In the genomic region with DNA sequence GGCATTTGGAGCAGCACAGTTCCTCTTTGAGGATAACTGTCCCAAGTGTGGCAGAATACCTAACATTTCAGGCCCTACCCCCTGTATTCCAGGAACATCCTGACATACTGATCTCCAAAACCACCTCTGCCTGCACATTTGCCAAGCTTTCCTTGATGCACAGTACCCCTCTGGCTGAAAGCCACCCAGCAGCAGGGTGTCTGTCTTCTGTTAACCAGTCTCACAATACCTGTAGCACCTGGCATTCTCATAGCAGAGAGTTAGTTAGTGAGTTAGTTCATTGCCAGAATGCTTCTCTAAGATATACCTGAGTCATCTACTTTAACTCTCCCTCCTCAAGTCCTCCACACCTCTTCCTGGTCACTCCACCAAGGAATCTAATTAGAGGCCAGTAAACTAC, we compare ENCODE assay signal across 22 cellular contexts. TPM values are rescaled to one million over a fixed set of nuclear protein-coding genes. Genes with fewer than 3 reads are reported as not detected.
A peak's percentile ranks its signal among the peaks of the same experiment; 100 is the strongest.
DNase-seq lines count a peak whose midpoint lies in the region; ATAC-seq and TF ChIP-seq lines count a peak whose summit lies in the region.
"Had no signal": no experiment of that assay in that cellular context is flagged by ENCODE, and none has a peak within 500 bp of the region (broad histone marks: within the 10 kb centered on the region; RNA-seq: fewer than 3 reads in every experiment).

No MANE protein-coding gene starts in this region.

- no peaks in the 10 kb centered on the region for H3K36me3 ChIP-seq in CD8-positive, alpha-beta memory T cell (ENCODE audit: insufficient read depth, low read length)
- H3K36me3 ChIP-seq in mucosa of descending colon (ENCODE audit: low read depth) = no peaks in the 10 kb centered on the region
- H3K36me3 ChIP-seq: colonic mucosa, thoracic aorta had no signal

- POLR2A ChIA-PET in CD8-positive, alpha-beta memory T cell (lab: Charles Lee) = interaction anchor here (1.0 to 2.7 kb wide), 9 partner anchors 9 to 115 kb away, joined by 3 to 30 read pairs (median 7); a partner anchor contains a TSS
- POLR2A ChIA-PET in activated CD8-positive, alpha-beta T cell treated with anti-CD3 and anti-CD28 coated beads, Interleukin-2, amount 10 ng/mL, durations not matched to agents 7 days and 5 days (lab: Charles Lee) = interaction anchor here (0.6 to 4.3 kb wide), 6 partner anchors 11 to 47 kb away, joined by 3 to 30 read pairs (median 10); a partner anchor contains a TSS

- DNase-seq in DMS79 treated with DMSO at 0.1 percent for 48 hours (lab: John Stamatoyannopoulos, UW) (peak; percentile 20), DMS79 (lab: John Stamatoyannopoulos, UW) (no peak), mucosa of descending colon (no peak), HK-2 (ENCODE audit: unreplicated experiment) (no peak), kidney glomerular epithelial cell (lab: John Stamatoyannopoulos, UW) (no peak), NCI-H2029 treated with DMSO at 0.1 percent for 48 hours (lab: John Stamatoyannopoulos, UW) (no peak)
- DNase-seq in CD8-positive, alpha-beta memory T cell = peak in 1 of 5 donors; percentile 34
- DNase-seq in activated CD8-positive, alpha-beta T cell treated with anti-CD3 and anti-CD28 coated beads, Interleukin-2, amount 10 ng/mL, durations not matched to agents 7 days and 5 days = no peak
- DNase-seq: activated CD4-positive, alpha-beta T cell treated with anti-CD3 and anti-CD28 coated beads, Interleukin-2, amount 50 U/mL, for 48 hours; activated effector memory CD4-positive, alpha-beta T cell treated with anti-CD3 and anti-CD28 coated beads, Interleukin-2, amount 50 U/mL, for 16 hours; colonic mucosa; Kasumi-1; mesendoderm; NCI-H1417 treated with DMSO at 0.1 percent for 48 hours; RPMI8226 had no signal

- CTCF ChIA-PET in CD8-positive, alpha-beta memory T cell (lab: Charles Lee) = interaction anchor here (0.7 to 3.8 kb wide), 8 partner anchors 8 to 115 kb away, joined by 3 to 23 read pairs (median 6); a partner anchor contains a TSS
- CTCF ChIA-PET in activated CD8-positive, alpha-beta T cell treated with anti-CD3 and anti-CD28 coated beads, Interleukin-2, amount 10 ng/mL, durations not matched to agents 7 days and 5 days (lab: Charles Lee) = interaction anchor here (0.8 to 4.3 kb wide), 5 partner anchors 11 to 46 kb away, joined by 3 to 48 read pairs (median 4); a partner anchor contains a TSS

- no peak overlapping the region for H3K4me3 ChIP-seq in CD8-positive, alpha-beta memory T cell (ENCODE audit: low read length)
- no peak overlapping the region for H3K4me3 ChIP-seq in mucosa of descending colon
- H3K4me3 ChIP-seq: colonic mucosa, skin epidermis, thoracic aorta had no signal

- peaks cover 1 to 9% (median 9%) of the 10 kb centered on the region in 3 donors for H3K36me3 Mint-ChIP-seq in CD8-positive, alpha-beta memory T cell
- no peaks in the 10 kb centered on the region for H3K36me3 Mint-ChIP-seq in activated CD8-positive, alpha-beta T cell treated with anti-CD3 and anti-CD28 coated beads, Interleukin-2, amount 10 ng/mL, durations not matched to agents 7 days and 5 days (ENCODE audit: low read depth)

- peaks cover 52 to 75% (median 55%) of the 10 kb centered on the region in 3 donors for H3K4me1 Mint-ChIP-seq in CD8-positive, alpha-beta memory T cell
- H3K4me1 Mint-ChIP-seq in activated CD8-positive, alpha-beta T cell treated with anti-CD3 and anti-CD28 coated beads, Interleukin-2, amount 10 ng/mL, durations not matched to agents 7 days and 5 days (ENCODE audit: low read depth) = peaks cover 39% of the 10 kb centered on the region
- H3K4me1 Mint-ChIP-seq: B cell had no signal

- H3K4me3 Mint-ChIP-seq in CD8-positive, alpha-beta memory T cell = peak overlapping the region; percentile 54 to 88 (median 76)
- peak overlapping the region; percentile 4 for H3K4me3 Mint-ChIP-seq in activated CD8-positive, alpha-beta T cell treated with anti-CD3 and anti-CD28 coated beads, Interleukin-2, amount 10 ng/mL, durations not matched to agents 7 days and 5 days
- H3K4me3 Mint-ChIP-seq: B cell, HFFc6 had no signal

- peak overlapping the region; percentile 91 to 99 (median 98) for H3K27ac Mint-ChIP-seq in CD8-positive, alpha-beta memory T cell
- peak overlapping the region; percentile 76 for H3K27ac Mint-ChIP-seq in activated CD8-positive, alpha-beta T cell treated with anti-CD3 and anti-CD28 coated beads, Interleukin-2, amount 10 ng/mL, durations not matched to agents 7 days and 5 days
- H3K27ac Mint-ChIP-seq: B cell, HFFc6 had no signal

- H3K27ac ChIP-seq in CD8-positive, alpha-beta memory T cell (ENCODE audit: low read depth, low read length) = peak overlapping the region; percentile 88
- H3K27ac ChIP-seq: 22Rv1, colonic mucosa, thoracic aorta had no signal

- intact Hi-C loops in mucosa of descending colon (cut with DNase I, micrococcal nuclease) = no loop called here

- H3K4me1 ChIP-seq in CD8-positive, alpha-beta memory T cell (ENCODE audit: insufficient read depth, low read length) = peaks cover 73% of the 10 kb centered on the region
- no peaks in the 10 kb centered on the region for H3K4me1 ChIP-seq in mucosa of descending colon (ENCODE audit: low read depth)
- H3K4me1 ChIP-seq: colonic mucosa had no signal

- H3K9me3 Mint-ChIP-seq in CD8-positive, alpha-beta memory T cell = no peaks in the 10 kb centered on the region
- H3K9me3 Mint-ChIP-seq in activated CD8-positive, alpha-beta T cell treated with anti-CD3 and anti-CD28 coated beads, Interleukin-2, amount 10 ng/mL, durations not matched to agents 7 days and 5 days (ENCODE audit: insufficient read depth) = no peaks in the 10 kb centered on the region
- H3K9me3 Mint-ChIP-seq: HFFc6 had no signal

- no peak for TF ChIP-seq CTCF in mucosa of descending colon (IDR thresholded peaks at IDR 0.05)

- H3K9me3 ChIP-seq in CD8-positive, alpha-beta memory T cell (ENCODE audit: low read length) = no peaks in the 10 kb centered on the region
- H3K9me3 ChIP-seq in mucosa of descending colon = no peaks in the 10 kb centered on the region
- H3K9me3 ChIP-seq: colonic mucosa, thoracic aorta had no signal

- H3K27me3 ChIP-seq in CD8-positive, alpha-beta memory T cell (ENCODE audit: insufficient read depth, low read length, poor library complexity, severe bottlenecking) = no peaks in the 10 kb centered on the region
- H3K27me3 ChIP-seq: colonic mucosa had no signal

- ATAC-seq in activated CD8-positive, alpha-beta T cell treated with anti-CD3 and anti-CD28 coated beads, Interleukin-2, amount 10 ng/mL, durations not matched to agents 7 days and 5 days = peak; percentile 41
- peak; percentile 26 for ATAC-seq in mucosa of descending colon

- H3K27me3 Mint-ChIP-seq in CD8-positive, alpha-beta memory T cell = no peaks in the 10 kb centered on the region
- H3K27me3 Mint-ChIP-seq in activated CD8-positive, alpha-beta T cell treated with anti-CD3 and anti-CD28 coated beads, Interleukin-2, amount 10 ng/mL, durations not matched to agents 7 days and 5 days (ENCODE audit: low read depth) = no peaks in the 10 kb centered on the region
- H3K27me3 Mint-ChIP-seq: B cell had no signal

RNA-seq across cellular contexts. Expression of a gene that starts 46.1 kb away (rescaled TPM):
- total RNA-seq in CD8-positive, alpha-beta memory T cell = 100 to 1,000 TPM; 272 to 289 TPM
- polyA plus RNA-seq in CD8-positive, alpha-beta memory T cell = 761 TPM
- total RNA-seq in activated CD8-positive, alpha-beta T cell treated with anti-CD3 and anti-CD28 coated beads, Interleukin-2, amount 10 ng/mL, durations not matched to agents 7 days and 5 days = 10 to 100 TPM; 45.4 to 48.4 TPM
- 10 to 100 TPM in 2 of 3 donors, 1 to 10 TPM in 1; 6.6 to 16.9 (median 10.4) TPM for total RNA-seq in mucosa of descending colon
- total RNA-seq: HT-29 had no signal
- polyA plus RNA-seq: neural cell had no signal

Comparison
In these comparisons a context has a peak if more than half of its experiments do, and no peak if none do; other contexts are left out.
1. RNA of a gene that starts 46.1 kb away (total RNA-seq): 272 to 289 TPM in CD8-positive, alpha-beta memory T cell; 45.4 to 48.4 TPM in activated CD8-positive, alpha-beta T cell treated with anti-CD3 and anti-CD28 coated beads, Interleukin-2, amount 10 ng/mL, durations not matched to agents 7 days and 5 days and 6.6 to 16.9 TPM in mucosa of descending colon; every median in the first group is over 4 times any median in the second.